19 cellular contexts compared by ENCODE assay signal in genomic region chr4:31379364-31379763, GRCh38.
DNase-seq lines count a peak whose midpoint lies in the region; ATAC-seq, FAIRE-seq and TF ChIP-seq lines count a peak whose summit lies in the region.
"Had no signal": no experiment of that assay in that cellular context is flagged by ENCODE, and none has a peak within 500 bp of the region (broad histone marks: within the 10 kb centered on the region; RNA-seq: fewer than 3 reads in every experiment).

No MANE protein-coding gene starts in this region.

- H4K8ac ChIP-seq in H1 (ENCODE audit: extremely low read depth, insufficient read depth, low read length): no peak overlapping the region

- WGBS in HepG2 (ENCODE audit: low lambda C conversion rate): 0% methylated on average over 2 of the region's 2 CpGs
- 67% methylated on average over 2 of the region's 2 CpGs for WGBS in right lobe of liver (ENCODE audit: insufficient coverage, low coverage, low lambda C conversion rate, missing lambda C conversion rate)
- WGBS in H1 (ENCODE audit: extremely low coverage in 1 of 2, insufficient coverage in 1 of 2, insufficient read length in 1 of 2, insufficient replicate concordance in 2 of 2, low coverage in 1 of 2, low lambda C conversion rate in 2 of 2, missing lambda C conversion rate in 1 of 2), 2 experiments: 100% methylated on average over 2 of the region's 2 CpGs; no CpG with 5 or more reads in 1 of the 2 experiments

- peaks cover 4% of the 10 kb centered on the region; the same call in 1 of the 2 replicates for H3K9me2 ChIP-seq in PC-9 (ENCODE audit: insufficient read depth)

- no peak for FAIRE-seq in HepG2 (lab: Jason Lieb, UNC)
- no peak for FAIRE-seq in H1 (lab: Jason Lieb, UNC)
- FAIRE-seq: G401.6, GM12891, GM19239 had no signal

- no peaks in the 10 kb centered on the region for H3K23me2 ChIP-seq in H1 (ENCODE audit: low read depth, low read length)

- H3K79me2 ChIP-seq in HepG2 (ENCODE audit: insufficient read depth, low read length) (no peaks in the 10 kb centered on the region), PC-9 (ENCODE audit: low read depth) (no peaks in the 10 kb centered on the region), H1 (ENCODE audit: control insufficient read depth in 1 of 2, insufficient read depth in 2 of 2, low read length in 2 of 2) (no peaks in the 10 kb centered on the region)

- H3K4me1 ChIP-seq in HepG2 (ENCODE audit: insufficient read depth, low read length) (no peaks in the 10 kb centered on the region), right lobe of liver (no peaks in the 10 kb centered on the region), PC-9 (replicated peaks; ENCODE audit: insufficient read depth) (no peaks in the 10 kb centered on the region), H1 (replicated peaks in 1 of 4; ENCODE audit: control insufficient read depth in 3 of 4, insufficient read depth in 4 of 4, low read length in 3 of 4) (no peaks in the 10 kb centered on the region)

- H3K18ac ChIP-seq in H1 (ENCODE audit: extremely low read depth, low read length): no peak overlapping the region

- H2BK20ac ChIP-seq in H1 (ENCODE audit: low read length): no peak overlapping the region

- no peak overlapping the region for H3K56ac ChIP-seq in H1 (replicated peaks; ENCODE audit: insufficient read length, low read depth, low read length)

- POLR2A ChIA-PET in HepG2 (lab: Yijun Ruan, JAX) (no interaction called here), PC-9 (lab: Charles Lee; ENCODE audit: unreplicated experiment) (no interaction called here), H1 (lab: Charles Lee; ENCODE audit: partially characterized antibody) (no interaction called here)

- H4K20me1 ChIP-seq in HepG2 (ENCODE audit: insufficient read depth, low read length): no peaks in the 10 kb centered on the region
- no peaks in the 10 kb centered on the region for H4K20me1 ChIP-seq in PC-9 (ENCODE audit: insufficient read depth)
- no peaks in the 10 kb centered on the region for H4K20me1 ChIP-seq in H1 (replicated peaks in 1 of 2; ENCODE audit: control insufficient read depth in 1 of 2, insufficient read depth in 2 of 2, low read length in 2 of 2)
- H4K20me1 ChIP-seq: BLaER1 treated with 17β-estradiol and CSF1 and Interleukin-3, amounts not matched to agents 10 nM and 100 nM had no signal

- no peak overlapping the region for H2AFZ ChIP-seq in HepG2 (ENCODE audit: low read length)
- 0 out of 2 replicates have a peak overlapping the region, but pooled peaks have one; percentile 27 for H2AFZ ChIP-seq in PC-9
- 0 out of 2 replicates have a peak overlapping the region, but pooled peaks have one; percentile 15 for H2AFZ ChIP-seq in H1 (ENCODE audit: low read length)

- TF ChIP-seq CTCF in HepG2 (CRISPR knock-in tag; IDR thresholded peaks at IDR 0.05): no peak
- TF ChIP-seq CTCF in right lobe of liver (IDR thresholded peaks at IDR 0.05): no peak
- no peak for TF ChIP-seq CTCF in PC-9 (conservative IDR thresholded peaks at IDR 0.05)
- TF ChIP-seq CTCF in H1 (IDR thresholded peaks at IDR 0.05; ENCODE audit: control extremely low read depth in 1 of 3, insufficient read depth in 1 of 3, low read depth in 1 of 3, low read length in 3 of 3): no peak

- H2BK15ac ChIP-seq in H1 (ENCODE audit: low read length): no peak overlapping the region

- no peak overlapping the region for H4K91ac ChIP-seq in H1 (replicated peaks; ENCODE audit: insufficient read length, low read length)

- H3K4ac ChIP-seq in H1 (replicated peaks; ENCODE audit: insufficient read length, low read depth, low read length): no peak overlapping the region

- DNase-seq in HepG2 (ENCODE audit: low spot score) (no peak), right lobe of liver (no peak), PC-9 (no peak), H1 (ENCODE audit: low read depth in 1 of 2, low spot score in 2 of 2) (no peak), ACHN (no peak)
- DNase-seq: AML-193; Caco-2; Calu3; CD4-positive, alpha-beta T cell; CD8-positive, alpha-beta T cell; DMS79 treated with DMSO at 0.1 percent for 48 hours; GF-D8 had no signal

- no peak overlapping the region for H3K4me3 ChIP-seq in HepG2 (replicated peaks in 1 of 3; ENCODE audit: insufficient read depth in 1 of 3, low read depth in 2 of 3, low read length in 3 of 3)
- H3K4me3 ChIP-seq in right lobe of liver: no peak overlapping the region
- H3K4me3 ChIP-seq in PC-9: no peak overlapping the region
- no peak overlapping the region for H3K4me3 ChIP-seq in H1 (ENCODE audit: extremely low read depth in 1 of 4, insufficient read depth in 2 of 4, low read depth in 3 of 4, low read length in 4 of 4)
- H3K4me3 ChIP-seq: BLaER1 treated with 17β-estradiol and CSF1 and Interleukin-3, amounts not matched to agents 10 nM and 100 nM had no signal

- TF ChIP-seq POLR2A in HepG2 (IDR thresholded peaks at IDR 0.05; ENCODE audit: insufficient read depth in 1 of 2, low read depth in 2 of 2, low read length in 2 of 2) (no peak), right lobe of liver (IDR thresholded peaks at IDR 0.05) (no peak), H1 (IDR thresholded peaks at IDR 0.05; ENCODE audit: control extremely low read depth in 1 of 2, low read depth in 2 of 2, low read length in 2 of 2) (no peak)

- no peak overlapping the region for H3K27ac ChIP-seq in HepG2 (ENCODE audit: extremely low read length, insufficient read depth, low read length)
- no peak overlapping the region for H3K27ac ChIP-seq in right lobe of liver
- no peak overlapping the region for H3K27ac ChIP-seq in PC-9
- H3K27ac ChIP-seq in H1 (ENCODE audit: low read depth, low read length): no peak overlapping the region
- H3K27ac ChIP-seq: 22Rv1; BLaER1 treated with 17β-estradiol and CSF1 and Interleukin-3, amounts not matched to agents 10 nM and 100 nM; C4-2B had no signal

- ATAC-seq in HepG2: no peak
- no peak for ATAC-seq in right lobe of liver
- ATAC-seq in activated CD4-positive, CD25-positive, alpha-beta regulatory T cell treated with anti-CD3 and anti-CD28 coated beads, Interleukin-2, amount 50 U/mL, for 24 hours: no peak
- ATAC-seq: CD8-positive, alpha-beta T cell had no signal

- no peak overlapping the region for H2BK12ac ChIP-seq in H1 (ENCODE audit: low read depth, low read length)

- BruUV-seq in HepG2 (replicated peaks; lab: Mats Ljungman, UMichigan) (no TSS peak), PC-9 (replicated peaks; lab: Mats Ljungman, UMichigan) (no TSS peak)

- no peak overlapping the region for H2BK120ac ChIP-seq in H1 (replicated peaks; ENCODE audit: low read depth, low read length)

- H3K79me1 ChIP-seq in H1 (ENCODE audit: low read depth, low read length): no peaks in the 10 kb centered on the region

- H4K5ac ChIP-seq in H1 (ENCODE audit: insufficient read length, low read depth, low read length): no peak overlapping the region

- TF ChIP-seq EP300 in HepG2 (IDR thresholded peaks at IDR 0.05; ENCODE audit: low read depth in 2 of 2, low read length in 2 of 2) (no peak), HepG2 (CRISPR knock-in tag; IDR thresholded peaks at IDR 0.05; ENCODE audit: borderline replicate concordance) (no peak), H1 (IDR thresholded peaks at IDR 0.05; ENCODE audit: borderline replicate concordance in 1 of 2, low read depth in 2 of 2, low read length in 2 of 2) (no peak)

- TF ChIP-seq RAD21 in HepG2 (CRISPR knock-in tag; IDR thresholded peaks at IDR 0.05) (no peak), H1 (IDR thresholded peaks at IDR 0.05 in 1 of 2, conservative IDR thresholded peaks at IDR 0.05 in 1 of 2; ENCODE audit: low read depth in 2 of 2, low read length in 2 of 2) (no peak)

- intact Hi-C loops in HepG2 (cut with micrococcal nuclease; ENCODE audit: unreplicated experiment) (no loop called here), right lobe of liver (cut with DNase I) (no loop called here), PC-9 (cut with micrococcal nuclease; ENCODE audit: unreplicated experiment) (loop anchor here (10.0 kb wide), 1 partner anchor 335 kb away; no protein-coding TSS in a partner anchor)

- no peaks in the 10 kb centered on the region for H3K27me3 ChIP-seq in HepG2 (ENCODE audit: control insufficient read depth in 1 of 2, insufficient read depth in 2 of 2, low read length in 2 of 2)
- H3K27me3 ChIP-seq in right lobe of liver: no peaks in the 10 kb centered on the region
- no peaks in the 10 kb centered on the region for H3K27me3 ChIP-seq in PC-9 (ENCODE audit: insufficient read depth, low read depth)
- no peaks in the 10 kb centered on the region for H3K27me3 ChIP-seq in H1 (replicated peaks in 1 of 4; ENCODE audit: control insufficient read depth in 3 of 4, extremely low read depth in 1 of 4, insufficient read depth in 3 of 4, low read length in 3 of 4)
- H3K27me3 ChIP-seq: BLaER1 treated with 17β-estradiol and CSF1 and Interleukin-3, amounts not matched to agents 10 nM and 100 nM had no signal

- H3F3A ChIP-seq in PC-9 (ENCODE audit: insufficient read depth, low read depth): no peaks in the 10 kb centered on the region

- no peak overlapping the region for H3K4me2 ChIP-seq in HepG2 (ENCODE audit: low read depth, low read length)
- H3K4me2 ChIP-seq in PC-9: no peak overlapping the region
- H3K4me2 ChIP-seq in H1 (ENCODE audit: insufficient read depth in 1 of 2, low read depth in 2 of 2, low read length in 2 of 2): no peak overlapping the region
- H3K4me2 ChIP-seq: BLaER1 treated with 17β-estradiol and CSF1 and Interleukin-3, amounts not matched to agents 10 nM and 100 nM had no signal

- H2AK5ac ChIP-seq in H1 (ENCODE audit: low read depth, low read length): no peak overlapping the region

- no peak overlapping the region for H3K9ac ChIP-seq in HepG2 (ENCODE audit: insufficient read depth, low read depth, low read length)
- H3K9ac ChIP-seq in H1 (replicated peaks in 1 of 4; ENCODE audit: extremely low read depth in 1 of 4, low read depth in 3 of 4, low read length in 3 of 4): no peak overlapping the region
- H3K9ac ChIP-seq: BLaER1 treated with 17β-estradiol and CSF1 and Interleukin-3, amounts not matched to agents 10 nM and 100 nM had no signal

- H2BK5ac ChIP-seq in H1 (ENCODE audit: low read depth, low read length): no peak overlapping the region

- no peaks in the 10 kb centered on the region for H3K36me3 ChIP-seq in HepG2 (replicated peaks in 1 of 2; ENCODE audit: control insufficient read depth in 1 of 2, insufficient read depth in 2 of 2, low read length in 2 of 2)
- H3K36me3 ChIP-seq in right lobe of liver: no peaks in the 10 kb centered on the region
- no peaks in the 10 kb centered on the region for H3K36me3 ChIP-seq in PC-9 (ENCODE audit: low read depth)
- no peaks in the 10 kb centered on the region for H3K36me3 ChIP-seq in H1 (ENCODE audit: control insufficient read depth in 2 of 4, insufficient read depth in 4 of 4, low read length in 3 of 4)
- H3K36me3 ChIP-seq: BLaER1 treated with 17β-estradiol and CSF1 and Interleukin-3, amounts not matched to agents 10 nM and 100 nM had no signal

- no peak overlapping the region for H3K14ac ChIP-seq in H1 (ENCODE audit: insufficient read length)

- in situ Hi-C loops in HepG2 (cut with HindIII; ENCODE audit: extremely low pct_ligation_motif_present, low pct_unique_long_range_greater_than_20kb) (no loop called here), ACHN (cut with HindIII; ENCODE audit: low pct_ligation_motif_present, low pct_unique_long_range_greater_than_20kb, low sequenced_read_pairs) (no loop called here)

- CTCF ChIA-PET in HepG2 (lab: Yijun Ruan, JAX; ENCODE audit: low intra/inter-chr PET ratio, low total read pairs) (no interaction called here), PC-9 (lab: Charles Lee) (no interaction called here), H1 (lab: Charles Lee; ENCODE audit: partially characterized antibody) (interaction anchor here (1.5 kb wide), 1 partner anchor 10 kb away, joined by 3 read pairs; no protein-coding TSS in a partner anchor)

- H3K9me3 ChIP-seq in HepG2 (ENCODE audit: low read length) (peaks cover 14% of the 10 kb centered on the region; the same call in 1 of the 2 replicates), right lobe of liver (no peaks in the 10 kb centered on the region), PC-9 (ENCODE audit: insufficient read depth, low read depth) (no peaks in the 10 kb centered on the region), H1 (ENCODE audit: insufficient read depth in 2 of 2, low read depth in 1 of 2, low read length in 1 of 2) (no peaks in the 10 kb centered on the region)
- H3K9me3 ChIP-seq: BLaER1 treated with 17β-estradiol and CSF1 and Interleukin-3, amounts not matched to agents 10 nM and 100 nM; Caco-2 had no signal

- H3K23ac ChIP-seq in H1 (ENCODE audit: insufficient read length): no peak overlapping the region

Comparison
In these comparisons a context has a peak if more than half of its experiments do, and no peak if none do; other contexts are left out.
1. Of the 41 proteins assayed by ChIP-seq in both HepG2 and H1: peak only in HepG2: none; only in H1: none; in both: MAFK; in neither: 40.